Comparison of ENCODE assay signal across 9 cellular contexts in genomic region chr15:70584838-70585706, GRCh38.
A peak's percentile ranks its signal among the peaks of the same experiment; 100 is the strongest.
DNase-seq lines count a peak whose midpoint lies in the region; ATAC-seq and TF ChIP-seq lines count a peak whose summit lies in the region.
"Had no signal": no experiment of that assay in that cellular context is flagged by ENCODE, and none has a peak within 500 bp of the region (broad histone marks: within the 10 kb centered on the region; RNA-seq: fewer than 3 reads in every experiment).

No MANE protein-coding gene starts in this region.

- TF ChIP-seq CTCF in fibroblast of pulmonary artery (IDR thresholded peaks at IDR 0.05; ENCODE audit: low read length, missing control alignments) (peak; percentile 12), sigmoid colon (IDR thresholded peaks at IDR 0.05) (peak in 1 of 4 experiments; percentile 48)

- DNase-seq in activated CD4-positive, CD25-positive, alpha-beta regulatory T cell (lab: John Stamatoyannopoulos, UW) = peak in 3 of 4 experiments; percentile 3 to 18 (median 14)
- DNase-seq in activated CD8-positive, alpha-beta memory T cell treated with anti-CD3 and anti-CD28 coated beads for 48 hours (ENCODE audit: low read depth in 2 of 3, low spot score in 2 of 3) = peak in 2 of 3 experiments; percentile 12 to 21
- DNase-seq in fibroblast of pulmonary artery (ENCODE audit: low read depth) (no peak), sigmoid colon (no peak), GOT3 (lab: John Stamatoyannopoulos, UW) (no peak), medulla oblongata (ENCODE audit: extremely low spot score) (no peak), NCI-H1105 (lab: John Stamatoyannopoulos, UW) (no peak)
- DNase-seq: DND-41 had no signal

- H3K4me3 ChIP-seq in fibroblast of pulmonary artery (replicated peaks; ENCODE audit: low read depth, low read length) (peak overlapping the region; percentile 12), sigmoid colon (peak overlapping the region in 3 of 4 donors; percentile 19 to 34 (median 30))

- H3K27me3 ChIP-seq in sigmoid colon = peaks cover 0 to 18% (median 0%) of the 10 kb centered on the region in 3 donors

- H3K27ac ChIP-seq in sigmoid colon = no peak overlapping the region

- no peak for TF ChIP-seq EP300 in sigmoid colon (IDR thresholded peaks at IDR 0.05)

- H3K4me1 ChIP-seq in sigmoid colon = peaks cover 0 to 17% (median 9%) of the 10 kb centered on the region in 4 donors

- H3K9me3 ChIP-seq in sigmoid colon = no peaks in the 10 kb centered on the region

- no peaks in the 10 kb centered on the region for H3K36me3 ChIP-seq in sigmoid colon

- intact Hi-C loops in sigmoid colon (cut with DNase I) = no loop called here

- no peak for ATAC-seq in activated CD4-positive, CD25-positive, alpha-beta regulatory T cell treated with anti-CD3 and anti-CD28 coated beads, Interleukin-2, amount 50 U/mL, for 24 hours

- no peak for TF ChIP-seq POLR2A in sigmoid colon (IDR thresholded peaks at IDR 0.05)

- 16 to 19% methylated on average over 64 of the region's 64 CpGs for WGBS in sigmoid colon, 2 donors

Comparison
In these comparisons a context has a peak if more than half of its experiments do, and no peak if none do; other contexts are left out.
1. DNase-seq: peak in activated CD4-positive, CD25-positive, alpha-beta regulatory T cell (3 of 4) and activated CD8-positive, alpha-beta memory T cell treated with anti-CD3 and anti-CD28 coated beads for 48 hours (2 of 3); none in fibroblast of pulmonary artery (single experiment), sigmoid colon (single experiment), GOT3 (single experiment), medulla oblongata (single experiment) and NCI-H1105 (single experiment).